In the genomic region with DNA sequence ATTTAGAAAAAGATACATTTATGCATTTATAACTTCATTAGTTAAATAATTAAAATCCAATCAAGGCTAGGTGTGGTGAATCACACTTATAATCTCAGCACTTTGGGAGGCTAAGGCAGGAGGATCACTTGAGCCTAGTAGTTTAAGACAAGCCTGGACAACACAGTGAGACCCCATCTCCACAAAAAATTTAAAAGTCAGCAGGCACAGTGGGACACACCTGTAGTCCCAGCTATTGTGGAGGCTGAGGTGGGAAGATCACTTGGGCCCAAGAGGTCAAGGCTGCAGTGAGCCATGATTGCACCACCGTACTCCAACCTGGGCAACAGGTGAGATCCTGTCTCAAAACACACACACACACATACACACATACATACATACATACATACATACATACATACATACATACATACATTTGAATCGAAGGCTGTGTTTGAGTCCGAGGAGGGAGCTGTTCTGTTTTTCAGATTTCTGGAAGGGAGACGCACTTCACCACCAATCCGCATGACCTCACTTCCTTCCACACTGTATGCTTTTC, we compare ENCODE assay signal across 20 cellular contexts.
"Had no signal": no experiment of that assay in that cellular context is flagged by ENCODE, and none has a peak within 500 bp of the region (broad histone marks: within the 10 kb centered on the region; RNA-seq: fewer than 3 reads in every experiment).

No MANE protein-coding gene starts in this region.

- H3K9me3 Mint-ChIP-seq: type B pancreatic cell had no signal

- H3K4me1 ChIP-seq: gastrocnemius medialis, pancreas, suprapubic skin, thyroid gland had no signal

- FAIRE-seq: endometrium, pancreas, small intestine, urothelium cell line had no signal

- H3K27me3 Mint-ChIP-seq: naive B cell, progenitor cell of endocrine pancreas had no signal

- ATAC-seq: esophagus mucosa; gastrocnemius medialis; left colon; pancreas; right cardiac atrium; stimulated activated naive CD8-positive, alpha-beta T cell treated with anti-CD3 and anti-CD28 coated beads, Interleukin-15, Interleukin-2, amounts not matched to agents 100 U/mL and 50 U/mL, for 24 hours had no signal

- H3K27ac Mint-ChIP-seq: progenitor cell of endocrine pancreas, type B pancreatic cell had no signal

- H3K4me3 ChIP-seq: dorsolateral prefrontal cortex, gastrocnemius medialis, pancreas, suprapubic skin, thyroid gland had no signal

- H3K9me3 ChIP-seq: gastrocnemius medialis, pancreas, suprapubic skin, thyroid gland had no signal

- H3K27me3 ChIP-seq: dorsolateral prefrontal cortex, gastrocnemius medialis, pancreas, suprapubic skin, thyroid gland had no signal

- DNase-seq: cortex of kidney; dorsolateral prefrontal cortex; effector CD8-positive, alpha-beta T cell; gastrocnemius medialis; left colon; mesendoderm; naive B cell; occipital lobe; pancreas; right cardiac atrium; small intestine; stimulated activated CD4-positive, alpha-beta T cell treated with anti-CD3 and anti-CD28 coated beads, Interleukin-12 subunit alpha, Interleukin-12 subunit beta, amount 100 ng/mL, for 4 hours; stimulated activated naive CD8-positive, alpha-beta T cell treated with anti-CD3 and anti-CD28 coated beads, Interleukin-15, Interleukin-2, amounts not matched to agents 100 U/mL and 50 U/mL, for 24 hours; thyroid gland had no signal

- H3K4me3 Mint-ChIP-seq: naive B cell, type B pancreatic cell had no signal

- H3K36me3 ChIP-seq: gastrocnemius medialis, pancreas, suprapubic skin, thyroid gland had no signal

- H3K27ac ChIP-seq: dorsolateral prefrontal cortex, gastrocnemius medialis, pancreas, suprapubic skin, thyroid gland had no signal
